1 cellular context compared by ENCODE assay signal in genomic region chr5:36787365-36787764, GRCh38.
TF ChIP-seq lines count a peak whose summit lies in the region.

No MANE protein-coding gene starts in this region.

TF ChIP-seq in K562, 482 proteins besides CTCF, POLR2A, EP300 and RAD21 (continued from another document):
- TF ChIP-seq, protein P1, sequence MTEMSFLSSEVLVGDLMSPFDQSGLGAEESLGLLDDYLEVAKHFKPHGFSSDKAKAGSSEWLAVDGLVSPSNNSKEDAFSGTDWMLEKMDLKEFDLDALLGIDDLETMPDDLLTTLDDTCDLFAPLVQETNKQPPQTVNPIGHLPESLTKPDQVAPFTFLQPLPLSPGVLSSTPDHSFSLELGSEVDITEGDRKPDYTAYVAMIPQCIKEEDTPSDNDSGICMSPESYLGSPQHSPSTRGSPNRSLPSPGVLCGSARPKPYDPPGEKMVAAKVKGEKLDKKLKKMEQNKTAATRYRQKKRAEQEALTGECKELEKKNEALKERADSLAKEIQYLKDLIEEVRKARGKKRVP (CRISPR knock-in tag; IDR thresholded peaks at IDR 0.05): no peak
- TF ChIP-seq FOXA1 (IDR thresholded peaks at IDR 0.05; ENCODE audit: borderline replicate concordance): no peak
- TF ChIP-seq CBFA2T3 (IDR thresholded peaks at IDR 0.05): peak; percentile 38; the same call in 1 of the 2 replicates
- TF ChIP-seq GATA2 (CRISPR knock-in tag; IDR thresholded peaks at IDR 0.05): 0 out of 2 replicates have a peak, but pooled peaks have one; percentile 12
- peak; percentile 76 for TF ChIP-seq CEBPB (tag; IDR thresholded peaks at IDR 0.05)
- no peak for TF ChIP-seq RBM25 (IDR thresholded peaks at IDR 0.05; ENCODE audit: low read depth, low read length, severe bottlenecking)
- TF ChIP-seq MED1 (CRISPR knock-in tag; IDR thresholded peaks at IDR 0.05; ENCODE audit: borderline replicate concordance): no peak
- TF ChIP-seq RCOR1 (IDR thresholded peaks at IDR 0.05; ENCODE audit: borderline replicate concordance in 1 of 2, low read depth in 2 of 2, low read length in 2 of 2): peak in 1 of 2 experiments; percentile 71; a peak in 2 of 4 replicates
- no peak for TF ChIP-seq HNRNPLL (IDR thresholded peaks at IDR 0.05; ENCODE audit: low read depth, low read length, poor library complexity, severe bottlenecking)
- peak; percentile 55 to 64; a peak in 3 of 4 replicates for TF ChIP-seq KDM1A (IDR thresholded peaks at IDR 0.05)
- no peak for TF ChIP-seq RB1 (IDR thresholded peaks at IDR 0.05; ENCODE audit: low read depth)
- no peak for TF ChIP-seq ZNF583 (CRISPR knock-in tag; IDR thresholded peaks at IDR 0.05)
- peak; percentile 52; the same call in 1 of the 2 replicates for TF ChIP-seq ZNF384 (IDR thresholded peaks at IDR 0.05; ENCODE audit: low read depth, low read length)
- TF ChIP-seq IFI16 (CRISPR knock-in tag; IDR thresholded peaks at IDR 0.05): no peak
- no peak for TF ChIP-seq RHOXF2B (CRISPR knock-in tag; conservative IDR thresholded peaks at IDR 0.05)
- TF ChIP-seq, protein P2, sequence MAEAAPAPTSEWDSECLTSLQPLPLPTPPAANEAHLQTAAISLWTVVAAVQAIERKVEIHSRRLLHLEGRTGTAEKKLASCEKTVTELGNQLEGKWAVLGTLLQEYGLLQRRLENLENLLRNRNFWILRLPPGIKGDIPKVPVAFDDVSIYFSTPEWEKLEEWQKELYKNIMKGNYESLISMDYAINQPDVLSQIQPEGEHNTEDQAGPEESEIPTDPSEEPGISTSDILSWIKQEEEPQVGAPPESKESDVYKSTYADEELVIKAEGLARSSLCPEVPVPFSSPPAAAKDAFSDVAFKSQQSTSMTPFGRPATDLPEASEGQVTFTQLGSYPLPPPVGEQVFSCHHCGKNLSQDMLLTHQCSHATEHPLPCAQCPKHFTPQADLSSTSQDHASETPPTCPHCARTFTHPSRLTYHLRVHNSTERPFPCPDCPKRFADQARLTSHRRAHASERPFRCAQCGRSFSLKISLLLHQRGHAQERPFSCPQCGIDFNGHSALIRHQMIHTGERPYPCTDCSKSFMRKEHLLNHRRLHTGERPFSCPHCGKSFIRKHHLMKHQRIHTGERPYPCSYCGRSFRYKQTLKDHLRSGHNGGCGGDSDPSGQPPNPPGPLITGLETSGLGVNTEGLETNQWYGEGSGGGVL (CRISPR knock-in tag; IDR thresholded peaks at IDR 0.05): no peak
- TF ChIP-seq DMBX1 (CRISPR knock-in tag; IDR thresholded peaks at IDR 0.05; ENCODE audit: borderline replicate concordance): no peak
- no peak for TF ChIP-seq ZNF639 (CRISPR knock-in tag; conservative IDR thresholded peaks at IDR 0.05 in 1 of 2, IDR thresholded peaks at IDR 0.05 in 1 of 2)
- TF ChIP-seq REST (CRISPR knock-in tag; IDR thresholded peaks at IDR 0.05; ENCODE audit: low read depth): no peak
